Comparison of ENCODE assay signal across 11 cellular contexts in genomic region chr7:150357771-150358427, GRCh38. TPM values are rescaled to one million over a fixed set of nuclear protein-coding genes. Genes with fewer than 3 reads are reported as not detected.
DNase-seq lines count a peak whose midpoint lies in the region; ATAC-seq lines count a peak whose summit lies in the region.
"Had no signal": no experiment of that assay in that cellular context is flagged by ENCODE, and none has a peak within 500 bp of the region (broad histone marks: within the 10 kb centered on the region; RNA-seq: fewer than 3 reads in every experiment).

No MANE protein-coding gene starts in this region.

- H3K9me3 Mint-ChIP-seq in activated naive CD4-positive, alpha-beta T cell treated with anti-CD3 and anti-CD28 coated beads for 36 hours, result no peaks in the 10 kb centered on the region
- H3K9me3 Mint-ChIP-seq in activated T-helper 2 cell treated with anti-CD3 and anti-CD28 coated beads, Interferon-gamma antibody, Interleukin-2, Interleukin-4, amounts not matched to agents 10 μg/mL and 5 μg/mL and 100 μg/mL, durations not matched to agents 14 hours and 24 hours and 36 hours, result no peaks in the 10 kb centered on the region
- peaks cover 4% of the 10 kb centered on the region for H3K9me3 Mint-ChIP-seq in stimulated activated naive CD8-positive, alpha-beta T cell treated with anti-CD3 and anti-CD28 coated beads, Interleukin-15, Interleukin-2, amounts not matched to agents 100 ng/mL and 50 ng/mL, for 24 hours
- H3K9me3 Mint-ChIP-seq: CD14-positive monocyte had no signal

- DNase-seq in activated naive CD4-positive, alpha-beta T cell treated with anti-CD3 and anti-CD28 coated beads for 36 hours, result no peak
- no peak for DNase-seq in activated naive CD4-positive, alpha-beta T cell (lab: John Stamatoyannopoulos, UW)
- DNase-seq in HPDE6-E6E7 (ENCODE audit: extremely low spot score) (peak; percentile 39), GOT3 (lab: John Stamatoyannopoulos, UW) (no peak), MG63 (no peak), left lobe of liver (ENCODE audit: low spot score) (no peak)
- DNase-seq in activated T-helper 2 cell treated with anti-CD3 and anti-CD28 coated beads, Interferon-gamma antibody, Interleukin-2, Interleukin-4, amounts not matched to agents 10 μg/mL and 5 μg/mL and 100 μg/mL, durations not matched to agents 14 hours and 24 hours and 36 hours (ENCODE audit: low spot score), result no peak
- DNase-seq: dorsolateral prefrontal cortex, upper lobe of left lung had no signal

- H3K4me1 Mint-ChIP-seq in activated naive CD4-positive, alpha-beta T cell treated with anti-CD3 and anti-CD28 coated beads for 36 hours (ENCODE audit: low read depth), result peaks cover 43% of the 10 kb centered on the region
- peaks cover 33% of the 10 kb centered on the region for H3K4me1 Mint-ChIP-seq in activated T-helper 2 cell treated with anti-CD3 and anti-CD28 coated beads, Interferon-gamma antibody, Interleukin-2, Interleukin-4, amounts not matched to agents 10 μg/mL and 5 μg/mL and 100 μg/mL, durations not matched to agents 14 hours and 24 hours and 36 hours (ENCODE audit: low read depth)
- H3K4me1 Mint-ChIP-seq in stimulated activated naive CD8-positive, alpha-beta T cell treated with anti-CD3 and anti-CD28 coated beads, Interleukin-15, Interleukin-2, amounts not matched to agents 100 ng/mL and 50 ng/mL, for 24 hours (ENCODE audit: low read depth), result peaks cover 45% of the 10 kb centered on the region

- H3K4me3 ChIP-seq in MG63, result no peak overlapping the region
- H3K4me3 ChIP-seq: dorsolateral prefrontal cortex, upper lobe of left lung had no signal

- H3K27me3 Mint-ChIP-seq in activated naive CD4-positive, alpha-beta T cell treated with anti-CD3 and anti-CD28 coated beads for 36 hours (ENCODE audit: low read depth), result no peaks in the 10 kb centered on the region
- peaks cover 2% of the 10 kb centered on the region for H3K27me3 Mint-ChIP-seq in activated T-helper 2 cell treated with anti-CD3 and anti-CD28 coated beads, Interferon-gamma antibody, Interleukin-2, Interleukin-4, amounts not matched to agents 10 μg/mL and 5 μg/mL and 100 μg/mL, durations not matched to agents 14 hours and 24 hours and 36 hours (ENCODE audit: low read depth)
- no peaks in the 10 kb centered on the region for H3K27me3 Mint-ChIP-seq in stimulated activated naive CD8-positive, alpha-beta T cell treated with anti-CD3 and anti-CD28 coated beads, Interleukin-15, Interleukin-2, amounts not matched to agents 100 ng/mL and 50 ng/mL, for 24 hours

- no peaks in the 10 kb centered on the region for H3K9me3 ChIP-seq in MG63
- H3K9me3 ChIP-seq: upper lobe of left lung had no signal

- intact Hi-C loops in activated naive CD4-positive, alpha-beta T cell treated with anti-CD3 and anti-CD28 coated beads for 36 hours (cut with micrococcal nuclease), result loop anchor here (1.0 to 5.0 kb wide), 8 partner anchors 10 to 486 kb away; partner anchors contain the start of genes ACTR3C, ATP6V0E2, LRRC61 and REPIN1
- intact Hi-C loops in activated T-helper 2 cell treated with anti-CD3 and anti-CD28 coated beads, Interferon-gamma antibody, Interleukin-2, Interleukin-4, amounts not matched to agents 10 μg/mL and 5 μg/mL and 100 μg/mL, durations not matched to agents 14 hours and 24 hours and 36 hours (cut with micrococcal nuclease), result loop anchor here (1.0 to 5.0 kb wide), 6 partner anchors 10 to 399 kb away; partner anchors contain the start of genes ACTR3C, LRRC61, REPIN1 and ZNF775

- H3K27ac Mint-ChIP-seq in activated naive CD4-positive, alpha-beta T cell treated with anti-CD3 and anti-CD28 coated beads for 36 hours, result peak overlapping the region; percentile 84
- H3K27ac Mint-ChIP-seq in activated T-helper 2 cell treated with anti-CD3 and anti-CD28 coated beads, Interferon-gamma antibody, Interleukin-2, Interleukin-4, amounts not matched to agents 10 μg/mL and 5 μg/mL and 100 μg/mL, durations not matched to agents 14 hours and 24 hours and 36 hours, result peak overlapping the region; percentile 68
- H3K27ac Mint-ChIP-seq in stimulated activated naive CD8-positive, alpha-beta T cell treated with anti-CD3 and anti-CD28 coated beads, Interleukin-15, Interleukin-2, amounts not matched to agents 100 ng/mL and 50 ng/mL, for 24 hours, result peak overlapping the region; percentile 79

- CTCF ChIA-PET in activated naive CD4-positive, alpha-beta T cell treated with anti-CD3 and anti-CD28 coated beads for 36 hours (lab: Charles Lee), result interaction anchor here (0.6 to 4.7 kb wide), 9 partner anchors 9 to 253 kb away, joined by 3 to 22 read pairs (median 4); partner anchors contain the start of gene REPIN1

- ATAC-seq in left lobe of liver, result no peak

- peak overlapping the region; percentile 72 for H3K4me3 Mint-ChIP-seq in activated naive CD4-positive, alpha-beta T cell treated with anti-CD3 and anti-CD28 coated beads for 36 hours
- no peak overlapping the region for H3K4me3 Mint-ChIP-seq in activated T-helper 2 cell treated with anti-CD3 and anti-CD28 coated beads, Interferon-gamma antibody, Interleukin-2, Interleukin-4, amounts not matched to agents 10 μg/mL and 5 μg/mL and 100 μg/mL, durations not matched to agents 14 hours and 24 hours and 36 hours (ENCODE audit: low read depth)
- H3K4me3 Mint-ChIP-seq in stimulated activated naive CD8-positive, alpha-beta T cell treated with anti-CD3 and anti-CD28 coated beads, Interleukin-15, Interleukin-2, amounts not matched to agents 100 ng/mL and 50 ng/mL, for 24 hours, result peak overlapping the region; percentile 65

- no peaks in the 10 kb centered on the region for H3K27me3 ChIP-seq in MG63
- H3K27me3 ChIP-seq: dorsolateral prefrontal cortex, upper lobe of left lung had no signal

- H3K36me3 ChIP-seq in MG63, result no peaks in the 10 kb centered on the region
- H3K36me3 ChIP-seq: upper lobe of left lung had no signal

- no peaks in the 10 kb centered on the region for H3K36me3 Mint-ChIP-seq in activated naive CD4-positive, alpha-beta T cell treated with anti-CD3 and anti-CD28 coated beads for 36 hours (ENCODE audit: low read depth)
- no peaks in the 10 kb centered on the region for H3K36me3 Mint-ChIP-seq in activated T-helper 2 cell treated with anti-CD3 and anti-CD28 coated beads, Interferon-gamma antibody, Interleukin-2, Interleukin-4, amounts not matched to agents 10 μg/mL and 5 μg/mL and 100 μg/mL, durations not matched to agents 14 hours and 24 hours and 36 hours (ENCODE audit: low read depth)
- no peaks in the 10 kb centered on the region for H3K36me3 Mint-ChIP-seq in stimulated activated naive CD8-positive, alpha-beta T cell treated with anti-CD3 and anti-CD28 coated beads, Interleukin-15, Interleukin-2, amounts not matched to agents 100 ng/mL and 50 ng/mL, for 24 hours (ENCODE audit: low read depth)
- H3K36me3 Mint-ChIP-seq: CD14-positive monocyte had no signal

RNA-seq across cellular contexts. Expression of gene REPIN1, which starts 10.7 kb away (rescaled TPM):
- total RNA-seq in activated naive CD4-positive, alpha-beta T cell treated with anti-CD3 and anti-CD28 coated beads for 36 hours, result 10 to 100 TPM; 45.7 to 49.3 TPM
- 81.5 and 82.2 TPM in 2 replicates for total RNA-seq in activated T-helper 2 cell treated with anti-CD3 and anti-CD28 coated beads, Interferon-gamma antibody, Interleukin-2, Interleukin-4, amounts not matched to agents 10 μg/mL and 5 μg/mL and 100 μg/mL, durations not matched to agents 14 hours and 24 hours and 36 hours
- total RNA-seq in MG63 (2014; rRNA removed; shearing (Covaris generic); ENCODE audit: low replicate concordance), result 43.6 and 64.7 TPM in 2 replicates
- 93.5 TPM for total RNA-seq in left lobe of liver

RNA-seq across cellular contexts. Expression of gene RARRES2, which starts 16.5 kb away (rescaled TPM):
- not detected for total RNA-seq in activated naive CD4-positive, alpha-beta T cell treated with anti-CD3 and anti-CD28 coated beads for 36 hours
- not detected in 2 replicates for total RNA-seq in activated T-helper 2 cell treated with anti-CD3 and anti-CD28 coated beads, Interferon-gamma antibody, Interleukin-2, Interleukin-4, amounts not matched to agents 10 μg/mL and 5 μg/mL and 100 μg/mL, durations not matched to agents 14 hours and 24 hours and 36 hours
- not detected in 2 replicates for total RNA-seq in MG63 (2014; rRNA removed; shearing (Covaris generic); ENCODE audit: low replicate concordance)
- total RNA-seq in left lobe of liver, result 852 TPM

RNA-seq across cellular contexts. Expression of gene ZNF775, which starts 21.2 kb away (rescaled TPM):
- total RNA-seq in activated naive CD4-positive, alpha-beta T cell treated with anti-CD3 and anti-CD28 coated beads for 36 hours, result 1 to 10 TPM; 4.5 to 5.2 TPM
- total RNA-seq in activated T-helper 2 cell treated with anti-CD3 and anti-CD28 coated beads, Interferon-gamma antibody, Interleukin-2, Interleukin-4, amounts not matched to agents 10 μg/mL and 5 μg/mL and 100 μg/mL, durations not matched to agents 14 hours and 24 hours and 36 hours, result 4.5 and 5.5 TPM in 2 replicates
- total RNA-seq in MG63 (2014; rRNA removed; shearing (Covaris generic); ENCODE audit: low replicate concordance), result 4.0 and 13.9 TPM in 2 replicates
- total RNA-seq in left lobe of liver, result 0.88 TPM

RNA-seq across cellular contexts. Expression of gene ACTR3C, which starts 34.6 kb away (rescaled TPM):
- 1 to 10 TPM; 3.1 to 3.4 TPM for total RNA-seq in activated naive CD4-positive, alpha-beta T cell treated with anti-CD3 and anti-CD28 coated beads for 36 hours
- total RNA-seq in activated T-helper 2 cell treated with anti-CD3 and anti-CD28 coated beads, Interferon-gamma antibody, Interleukin-2, Interleukin-4, amounts not matched to agents 10 μg/mL and 5 μg/mL and 100 μg/mL, durations not matched to agents 14 hours and 24 hours and 36 hours, result 7.0 and 7.9 TPM in 2 replicates
- not detected in 2 replicates for total RNA-seq in MG63 (2014; rRNA removed; shearing (Covaris generic); ENCODE audit: low replicate concordance)
- total RNA-seq in left lobe of liver, result 27.6 TPM

RNA-seq across cellular contexts. Expression of gene LRRC61, which starts 34.7 kb away (rescaled TPM):
- 10 to 100 TPM; 10.3 to 13.3 TPM for total RNA-seq in activated naive CD4-positive, alpha-beta T cell treated with anti-CD3 and anti-CD28 coated beads for 36 hours
- total RNA-seq in activated T-helper 2 cell treated with anti-CD3 and anti-CD28 coated beads, Interferon-gamma antibody, Interleukin-2, Interleukin-4, amounts not matched to agents 10 μg/mL and 5 μg/mL and 100 μg/mL, durations not matched to agents 14 hours and 24 hours and 36 hours, result 22.7 and 25.8 TPM in 2 replicates
- total RNA-seq in MG63 (2014; rRNA removed; shearing (Covaris generic); ENCODE audit: low replicate concordance), result not detected in 2 replicates
- total RNA-seq in left lobe of liver, result 14.0 TPM

Comparison
In these comparisons a context has a peak if more than half of its experiments do, and no peak if none do; other contexts are left out.
1. RNA of gene RARRES2, which starts 16.5 kb away (total RNA-seq): 852 TPM in left lobe of liver (single experiment); not detected in activated T-helper 2 cell treated with anti-CD3 and anti-CD28 coated beads, Interferon-gamma antibody, Interleukin-2, Interleukin-4, amounts not matched to agents 10 μg/mL and 5 μg/mL and 100 μg/mL, durations not matched to agents 14 hours and 24 hours and 36 hours, not detected in activated naive CD4-positive, alpha-beta T cell treated with anti-CD3 and anti-CD28 coated beads for 36 hours and not detected in MG63; every median in the first group is over 100 times any median in the second.
2. Peak in every context shown above with its lines, with median percentiles within 50 percentile points of each other: H3K27ac Mint-ChIP-seq.